In the genomic region with DNA sequence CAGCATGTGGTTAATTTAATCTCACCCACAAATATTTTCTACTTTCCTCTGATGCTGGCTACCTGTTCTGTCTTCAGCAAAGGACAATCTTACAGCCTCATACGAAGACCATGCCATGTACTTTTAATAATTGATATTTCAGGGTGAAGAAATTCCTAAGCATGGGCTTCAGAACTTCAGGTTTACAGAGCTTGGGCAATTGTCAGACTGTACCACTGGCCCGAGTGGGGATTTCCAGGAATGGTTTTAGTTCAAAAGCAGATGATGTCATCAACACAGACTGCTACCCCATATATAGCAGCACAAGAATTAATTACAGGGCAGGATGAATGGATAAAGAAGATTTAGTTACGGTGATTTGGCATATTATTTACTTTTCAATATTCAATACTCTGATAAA, we compare ENCODE assay signal across 13 cellular contexts.
DNase-seq lines count a peak whose midpoint lies in the region; ATAC-seq and TF ChIP-seq lines count a peak whose summit lies in the region.
"Had no signal": no experiment of that assay in that cellular context is flagged by ENCODE, and none has a peak within 500 bp of the region (broad histone marks: within the 10 kb centered on the region; RNA-seq: fewer than 3 reads in every experiment).

No MANE protein-coding gene starts in this region.

- H3K4me3 ChIP-seq in left ventricle myocardium inferior (no peak overlapping the region), right atrium auricular region (no peak overlapping the region), astrocyte of the spinal cord (ENCODE audit: low read depth, low read length) (no peak overlapping the region)
- H3K4me3 ChIP-seq: uterus had no signal

- H3K9me3 ChIP-seq in left ventricle myocardium inferior (replicated peaks), result no peaks in the 10 kb centered on the region
- no peaks in the 10 kb centered on the region for H3K9me3 ChIP-seq in right atrium auricular region
- H3K9me3 ChIP-seq: uterus had no signal

- H3K27ac Mint-ChIP-seq in stimulated activated effector memory CD8-positive, alpha-beta T cell treated with anti-CD3 and anti-CD28 coated beads, Interleukin-12 subunit alpha, Interleukin-12 subunit beta, amount 100 ng/mL, for 72 hours, result peak overlapping the region; percentile 54

- no peaks in the 10 kb centered on the region for H3K36me3 Mint-ChIP-seq in stimulated activated effector memory CD8-positive, alpha-beta T cell treated with anti-CD3 and anti-CD28 coated beads, Interleukin-12 subunit alpha, Interleukin-12 subunit beta, amount 100 ng/mL, for 72 hours

- peaks cover 26% of the 10 kb centered on the region for H3K4me1 ChIP-seq in left ventricle myocardium inferior
- peaks cover 0 to 15% of the 10 kb centered on the region in 2 donors for H3K4me1 ChIP-seq in right atrium auricular region

- H3K36me3 ChIP-seq in left ventricle myocardium inferior, result no peaks in the 10 kb centered on the region
- no peaks in the 10 kb centered on the region for H3K36me3 ChIP-seq in right atrium auricular region
- H3K36me3 ChIP-seq: uterus, WERI-Rb-1 had no signal

- intact Hi-C loops in left ventricle myocardium inferior (cut with micrococcal nuclease), result loop anchor here (10.0 kb wide), 1 partner anchor 81 kb away; no protein-coding TSS in a partner anchor
- intact Hi-C loops in sciatic nerve (cut with DNase I), result no loop called here

- H3K9me3 Mint-ChIP-seq in stimulated activated effector memory CD8-positive, alpha-beta T cell treated with anti-CD3 and anti-CD28 coated beads, Interleukin-12 subunit alpha, Interleukin-12 subunit beta, amount 100 ng/mL, for 72 hours, result peaks cover 2% of the 10 kb centered on the region

- H3K4me3 Mint-ChIP-seq in stimulated activated effector memory CD8-positive, alpha-beta T cell treated with anti-CD3 and anti-CD28 coated beads, Interleukin-12 subunit alpha, Interleukin-12 subunit beta, amount 100 ng/mL, for 72 hours, result no peak overlapping the region

- H3K27me3 ChIP-seq in left ventricle myocardium inferior (ENCODE audit: low read depth) (no peaks in the 10 kb centered on the region), right atrium auricular region (no peaks in the 10 kb centered on the region)
- H3K27me3 ChIP-seq: uterus had no signal

- H3K27ac ChIP-seq in left ventricle myocardium inferior (replicated peaks), result peak overlapping the region; percentile 56
- H3K27ac ChIP-seq in right atrium auricular region, result no peak overlapping the region
- H3K27ac ChIP-seq: uterus, WERI-Rb-1 had no signal

- in situ Hi-C loops in astrocyte of the spinal cord (cut with HindIII; ENCODE audit: low sequenced_read_pairs), result no loop called here

- no peak for TF ChIP-seq CTCF in left ventricle myocardium inferior (IDR thresholded peaks at IDR 0.05; ENCODE audit: borderline replicate concordance)
- no peak for TF ChIP-seq CTCF in right atrium auricular region (IDR thresholded peaks at IDR 0.05)
- no peak for TF ChIP-seq CTCF in astrocyte of the spinal cord (IDR thresholded peaks at IDR 0.05; ENCODE audit: low read depth, low read length)

- peaks cover 15% of the 10 kb centered on the region for H3K4me1 Mint-ChIP-seq in stimulated activated effector memory CD8-positive, alpha-beta T cell treated with anti-CD3 and anti-CD28 coated beads, Interleukin-12 subunit alpha, Interleukin-12 subunit beta, amount 100 ng/mL, for 72 hours

- DNase-seq in left ventricle myocardium inferior, result no peak
- no peak for DNase-seq in right atrium auricular region (ENCODE audit: low spot score)
- DNase-seq in astrocyte of the spinal cord (ENCODE audit: low read depth, low spot score), result peak; percentile 45
- no peak for DNase-seq in stimulated activated effector memory CD8-positive, alpha-beta T cell treated with anti-CD3 and anti-CD28 coated beads, Interleukin-12 subunit alpha, Interleukin-12 subunit beta, amount 100 ng/mL, for 72 hours (ENCODE audit: low spot score in 2 of 2)
- DNase-seq in HUDEP-2 (lab: John Stamatoyannopoulos, UW; ENCODE audit: unreplicated experiment in 76 of 76), result no peak
- no peak for DNase-seq in sciatic nerve (ENCODE audit: low spot score)
- no peak for DNase-seq in RKO (ENCODE audit: low spot score)
- DNase-seq: NCI-H1105 treated with DMSO at 0.1 percent for 48 hours; SHP77 treated with DMSO at 0.1 percent for 48 hours; stimulated activated CD8-positive, alpha-beta memory T cell treated with anti-CD3 and anti-CD28 coated beads, Interleukin-4, amount 100 ng/mL, for 48 hours; uterus; WERI-Rb-1 had no signal

- ATAC-seq in HG02852 (IDR thresholded peaks at IDR 0.05; ENCODE audit: unreplicated experiment), result peak; percentile 49
- peak; percentile 64 for ATAC-seq in stimulated activated effector memory CD8-positive, alpha-beta T cell treated with anti-CD3 and anti-CD28 coated beads, Interleukin-12 subunit alpha, Interleukin-12 subunit beta, amount 100 ng/mL, for 72 hours
- ATAC-seq in sciatic nerve, result no peak
